Comparison of ENCODE assay signal across 1 cellular context in the genomic region with DNA sequence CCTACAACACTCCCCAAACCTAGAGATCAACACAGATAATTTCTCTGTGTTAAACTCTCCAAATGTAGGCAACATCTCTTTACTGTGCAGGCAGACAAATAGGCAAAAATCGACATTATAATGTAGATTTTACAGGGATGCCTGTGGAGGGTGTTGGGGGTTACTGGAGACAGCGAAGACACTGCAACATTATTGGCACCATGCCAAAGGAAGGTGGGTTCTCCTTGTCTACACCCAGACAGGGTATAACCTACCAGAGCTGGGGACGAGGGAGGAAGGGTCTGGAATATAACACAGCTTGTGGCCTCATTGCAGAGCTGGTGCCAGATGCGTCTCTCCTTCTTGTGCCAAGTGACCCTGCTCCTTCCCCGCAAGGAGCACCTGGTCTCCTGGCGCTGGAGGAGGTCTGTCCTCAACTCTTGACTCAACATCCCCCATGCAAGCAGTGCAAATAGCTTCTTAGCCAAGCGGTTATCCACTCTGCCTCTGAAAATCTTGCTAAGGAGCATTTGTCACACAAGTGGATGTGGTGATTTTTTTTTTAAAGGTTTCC.
TF ChIP-seq lines count a peak whose summit lies in the region.

No MANE protein-coding gene starts in this region.

TF ChIP-seq in GM23338, 12 proteins besides CTCF, POLR2A, EP300 and RAD21:
- TF ChIP-seq ZNF462 (CRISPR knock-in tag; IDR thresholded peaks at IDR 0.05) (no peak), ETS1 (IDR thresholded peaks at IDR 0.05) (no peak), NANOG (IDR thresholded peaks at IDR 0.05; ENCODE audit: borderline replicate concordance) (no peak), CREB1 (CRISPR knock-in tag; IDR thresholded peaks at IDR 0.05; ENCODE audit: low read depth) (no peak), EZH2phosphoT487 (IDR thresholded peaks at IDR 0.05; ENCODE audit: unreplicated experiment) (no peak), ZNF331 (CRISPR knock-in tag; IDR thresholded peaks at IDR 0.05; ENCODE audit: low read depth) (no peak), REST (IDR thresholded peaks at IDR 0.05; ENCODE audit: unreplicated experiment) (no peak), JUNB (IDR thresholded peaks at IDR 0.05; ENCODE audit: unreplicated experiment) (no peak), STAT1 (IDR thresholded peaks at IDR 0.05; ENCODE audit: unreplicated experiment) (no peak), POLR2AphosphoS5 (IDR thresholded peaks at IDR 0.05; ENCODE audit: low read depth) (no peak), EZH2 (IDR thresholded peaks at IDR 0.05; ENCODE audit: low read depth, unreplicated experiment) (no peak), ZNF114 (CRISPR knock-in tag; IDR thresholded peaks at IDR 0.05) (no peak)
